In the genomic region with DNA sequence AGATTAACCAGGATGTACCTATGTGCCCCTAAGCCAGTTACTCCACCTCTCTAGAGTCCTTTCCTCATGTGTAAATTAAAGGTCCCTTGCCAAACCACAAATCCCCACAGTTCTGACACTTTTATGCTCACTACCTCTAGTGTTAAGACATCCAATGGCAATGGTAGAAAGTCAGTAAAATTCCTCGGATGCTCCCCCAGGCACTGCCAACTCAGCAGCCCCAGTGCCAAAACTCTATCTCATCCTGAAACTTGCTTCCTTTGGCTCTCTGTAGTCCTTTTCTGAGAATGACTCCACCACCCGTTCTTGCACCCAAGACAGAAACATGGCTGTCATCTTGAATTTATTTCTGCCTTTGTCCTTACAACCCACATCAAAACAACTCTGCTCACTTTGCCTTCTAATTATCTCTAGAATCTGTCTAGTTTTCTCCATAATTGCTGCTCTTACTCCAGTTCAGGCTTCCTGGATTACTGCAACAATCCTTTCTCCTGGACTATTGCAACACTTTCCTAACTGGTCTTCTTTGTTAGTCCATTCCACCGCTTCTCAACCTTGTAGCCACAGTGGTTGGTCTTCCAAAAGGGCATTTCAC, we compare ENCODE assay signal across 18 cellular contexts. TPM values are rescaled to one million over a fixed set of nuclear protein-coding genes. Genes with fewer than 3 reads are reported as not detected.
A peak's percentile ranks its signal among the peaks of the same experiment; 100 is the strongest.
DNase-seq lines count a peak whose midpoint lies in the region; TF ChIP-seq lines count a peak whose summit lies in the region.
"Had no signal": no experiment of that assay in that cellular context is flagged by ENCODE, and none has a peak within 500 bp of the region (broad histone marks: within the 10 kb centered on the region; RNA-seq: fewer than 3 reads in every experiment).

No MANE protein-coding gene starts in this region.

- H3K4me2 ChIP-seq in neural progenitor cell = no peak overlapping the region
- H3K4me2 ChIP-seq: A549 had no signal

- H3K27ac ChIP-seq in RWPE1 = no peak overlapping the region
- H3K27ac ChIP-seq in epithelial cell of prostate = peak overlapping the region; percentile 2
- no peak overlapping the region for H3K27ac ChIP-seq in neural progenitor cell
- H3K27ac ChIP-seq: stomach had no signal

- no peak overlapping the region for H2AFZ ChIP-seq in neural progenitor cell (replicated peaks)

- no peak overlapping the region for H3K4me3 Mint-ChIP-seq in neural progenitor cell
- H3K4me3 Mint-ChIP-seq: activated CD4-positive, alpha-beta memory T cell treated with anti-CD3 and anti-CD28 coated beads, Interleukin-2, amount 10 ng/mL, durations not matched to agents 7 days and 5 days; activated naive CD8-positive, alpha-beta T cell treated with anti-CD3 and anti-CD28 coated beads, Interleukin-2, amount 10 ng/mL, durations not matched to agents 7 days and 5 days had no signal

- H3K9me3 ChIP-seq in neural progenitor cell (ENCODE audit: low read depth) = no peaks in the 10 kb centered on the region
- H3K9me3 ChIP-seq: A549, stomach had no signal

- H3K79me2 ChIP-seq in neural progenitor cell (ENCODE audit: low read depth) = peaks cover 4% of the 10 kb centered on the region

- H3F3A ChIP-seq in neural progenitor cell (ENCODE audit: low read depth) = peaks cover 9% of the 10 kb centered on the region

- peaks cover 2% of the 10 kb centered on the region for H3K27me3 Mint-ChIP-seq in neural progenitor cell (ENCODE audit: insufficient read depth, low read depth)
- H3K27me3 Mint-ChIP-seq: activated CD4-positive, alpha-beta memory T cell treated with anti-CD3 and anti-CD28 coated beads, Interleukin-2, amount 10 ng/mL, durations not matched to agents 7 days and 5 days had no signal

- no peak overlapping the region for H3K4me3 ChIP-seq in neural progenitor cell
- H3K4me3 ChIP-seq: A549, stomach had no signal

- H4K20me1 ChIP-seq in neural progenitor cell (ENCODE audit: low read depth) = no peaks in the 10 kb centered on the region

- H3K27ac Mint-ChIP-seq in neural progenitor cell = no peak overlapping the region
- H3K27ac Mint-ChIP-seq: activated CD4-positive, alpha-beta memory T cell treated with anti-CD3 and anti-CD28 coated beads, Interleukin-2, amount 10 ng/mL, durations not matched to agents 7 days and 5 days; activated naive CD8-positive, alpha-beta T cell treated with anti-CD3 and anti-CD28 coated beads, Interleukin-2, amount 10 ng/mL, durations not matched to agents 7 days and 5 days had no signal

- H3K4me1 ChIP-seq in neural progenitor cell = peaks cover 13% of the 10 kb centered on the region

- CTCF ChIA-PET in RWPE1 (lab: Yijun Ruan, JAX) = no interaction called here

- H3K4me1 Mint-ChIP-seq in neural progenitor cell = peaks cover 20% of the 10 kb centered on the region

- no peaks in the 10 kb centered on the region for H3K36me3 ChIP-seq in neural progenitor cell
- H3K36me3 ChIP-seq: stomach had no signal

- no peak for TF ChIP-seq CTCF in RWPE1 (conservative IDR thresholded peaks at IDR 0.05; ENCODE audit: low read depth)
- TF ChIP-seq CTCF in neural progenitor cell (IDR thresholded peaks at IDR 0.05) = no peak

- peak; percentile 12 to 13 for DNase-seq in NCI-H524 (lab: John Stamatoyannopoulos, UW)
- no peak for DNase-seq in NCI-H524 treated with DMSO at 0.1 percent for 48 hours (lab: John Stamatoyannopoulos, UW)
- peak; percentile 25 for DNase-seq in RWPE1 (ENCODE audit: low spot score)
- DNase-seq in epithelial cell of prostate (ENCODE audit: low read depth, low spot score) = no peak
- peak; percentile 64 for DNase-seq in renal cortical epithelial cell (ENCODE audit: low read depth)
- DNase-seq in neural progenitor cell (ENCODE audit: low spot score) = no peak
- no peak for DNase-seq in KG1 (lab: John Stamatoyannopoulos, UW)
- DNase-seq in cerebellar cortex (ENCODE audit: low spot score) = no peak
- DNase-seq: activated CD4-positive, alpha-beta memory T cell treated with anti-CD3 and anti-CD28 coated beads, Interleukin-2, amount 10 ng/mL, durations not matched to agents 7 days and 5 days; activated naive CD8-positive, alpha-beta T cell treated with anti-CD3 and anti-CD28 coated beads, Interleukin-2, amount 10 ng/mL, durations not matched to agents 7 days and 5 days; activated T-cell treated with anti-CD3 and anti-CD28 coated beads, Interleukin-2, amount 50 U/mL, for 48 hours; DMS153; nucleus accumbens; right cardiac atrium; stimulated activated CD4-positive, alpha-beta T cell treated with anti-CD3 and anti-CD28 coated beads, Interleukin-1b, Interleukin-23, amount 100 ng/mL, for 48 hours; stomach; T-helper 1 cell had no signal

- H3K9me3 Mint-ChIP-seq in neural progenitor cell = peaks cover 7% of the 10 kb centered on the region
- H3K9me3 Mint-ChIP-seq: activated naive CD8-positive, alpha-beta T cell treated with anti-CD3 and anti-CD28 coated beads, Interleukin-2, amount 10 ng/mL, durations not matched to agents 7 days and 5 days had no signal

- H3K27me3 ChIP-seq in neural progenitor cell = no peaks in the 10 kb centered on the region
- H3K27me3 ChIP-seq: stomach had no signal

- no peak overlapping the region for H3K9ac ChIP-seq in neural progenitor cell

- POLR2A ChIA-PET in RWPE1 (lab: Yijun Ruan, JAX; ENCODE audit: low non-redundant PET) = no interaction called here

- H3K36me3 Mint-ChIP-seq in neural progenitor cell = no peaks in the 10 kb centered on the region

RNA-seq across cellular contexts. Expression of a gene that starts 41.6 kb away (rescaled TPM):
- total RNA-seq in renal cortical epithelial cell (13.9 and 61.8 TPM in 2 replicates), neural progenitor cell (ENCODE audit: low replicate concordance) (11.3 and 15.1 TPM in 2 replicates)

Comparison
In these comparisons a context has a peak if more than half of its experiments do, and no peak if none do; other contexts are left out.
1. DNase-seq: peak in NCI-H524 (2 of 2), RWPE1 (single experiment) and renal cortical epithelial cell (single experiment); none in NCI-H524 treated with DMSO at 0.1 percent for 48 hours (single experiment), epithelial cell of prostate (single experiment), neural progenitor cell (single experiment), KG1 (single experiment) and cerebellar cortex (single experiment).